ENCODE assay signal across 1 cellular context in genomic region chr7:64999165-65000004, GRCh38.
TF ChIP-seq lines count a peak whose summit lies in the region.

No MANE protein-coding gene starts in this region.

TF ChIP-seq in HepG2, 621 proteins besides CTCF, POLR2A, EP300 and RAD21 (continued from another document and continues in another):
- TF ChIP-seq GMEB1 (CRISPR knock-in tag; IDR thresholded peaks at IDR 0.05; ENCODE audit: borderline replicate concordance) (peak; percentile 39; the same call in 1 of the 2 replicates), REPIN1 (CRISPR knock-in tag; IDR thresholded peaks at IDR 0.05; ENCODE audit: borderline replicate concordance, low read depth) (no peak), SETDB1 (CRISPR knock-in tag; IDR thresholded peaks at IDR 0.05; ENCODE audit: borderline replicate concordance) (no peak), ZNF619 (CRISPR knock-in tag; IDR thresholded peaks at IDR 0.05) (no peak), NCOR1 (IDR thresholded peaks at IDR 0.05; ENCODE audit: borderline replicate concordance, low read length) (peak; percentile 88), ZNF674 (CRISPR knock-in tag; IDR thresholded peaks at IDR 0.05; ENCODE audit: low read depth) (no peak), ZNF740 (CRISPR knock-in tag; IDR thresholded peaks at IDR 0.05) (no peak), FOXO4 (CRISPR knock-in tag; conservative IDR thresholded peaks at IDR 0.05) (no peak), ZBTB43 (CRISPR knock-in tag; conservative IDR thresholded peaks at IDR 0.05) (peak; percentile 69), ZNF773 (CRISPR knock-in tag; IDR thresholded peaks at IDR 0.05; ENCODE audit: borderline replicate concordance) (no peak), SP140L (CRISPR knock-in tag; IDR thresholded peaks at IDR 0.05; ENCODE audit: borderline replicate concordance) (no peak), ZBTB33 (CRISPR knock-in tag; IDR thresholded peaks at IDR 0.05) (peak; percentile 70), YY1 (IDR thresholded peaks at IDR 0.05; ENCODE audit: insufficient read depth, insufficient replicate concordance, low read depth, low read length) (no peak), ZNF646 (CRISPR knock-in tag; IDR thresholded peaks at IDR 0.05) (no peak), TBX2 (CRISPR knock-in tag; IDR thresholded peaks at IDR 0.05; ENCODE audit: borderline replicate concordance) (peak; percentile 73), ZMYM2 (CRISPR knock-in tag; IDR thresholded peaks at IDR 0.05) (peak; percentile 80), SAFB2 (CRISPR knock-in tag; IDR thresholded peaks at IDR 0.05; ENCODE audit: borderline replicate concordance, low read depth) (no peak), ZNF503 (CRISPR knock-in tag; IDR thresholded peaks at IDR 0.05) (peak; percentile 92), ZNF891 (CRISPR knock-in tag; IDR thresholded peaks at IDR 0.05) (peak; percentile 3; the same call in 1 of the 2 replicates), PRDM4 (CRISPR knock-in tag; IDR thresholded peaks at IDR 0.05; ENCODE audit: borderline replicate concordance) (no peak), THAP8 (CRISPR knock-in tag; IDR thresholded peaks at IDR 0.05; ENCODE audit: borderline replicate concordance) (no peak), ZNF577 (CRISPR knock-in tag; IDR thresholded peaks at IDR 0.05; ENCODE audit: borderline replicate concordance, low read depth) (no peak), TRIM24 (CRISPR knock-in tag; IDR thresholded peaks at IDR 0.05) (peak; percentile 99), ZMAT5 (CRISPR knock-in tag; IDR thresholded peaks at IDR 0.05; ENCODE audit: borderline replicate concordance, low read depth) (no peak), SIX4 (CRISPR knock-in tag; IDR thresholded peaks at IDR 0.05) (peak; percentile 99), ZSCAN20 (CRISPR knock-in tag; IDR thresholded peaks at IDR 0.05; ENCODE audit: borderline replicate concordance) (peak; percentile 52; the same call in 1 of the 2 replicates), ZNF570 (CRISPR knock-in tag; IDR thresholded peaks at IDR 0.05; ENCODE audit: borderline replicate concordance) (no peak), SNAPC4 (CRISPR knock-in tag; IDR thresholded peaks at IDR 0.05) (0 out of 2 replicates have a peak, but pooled peaks have one; percentile 43)
